ENCODE assay signal across 9 cellular contexts in genomic region chr17:3002538-3003301, GRCh38.
DNase-seq lines count a peak whose midpoint lies in the region; ATAC-seq, FAIRE-seq and TF ChIP-seq lines count a peak whose summit lies in the region.
"Had no signal": no experiment of that assay in that cellular context is flagged by ENCODE, and none has a peak within 500 bp of the region (broad histone marks: within the 10 kb centered on the region; RNA-seq: fewer than 3 reads in every experiment).

No MANE protein-coding gene starts in this region.

- DNase-seq in GM12891 (ENCODE audit: insufficient read length, low spot score) (peak; percentile 70), coronary artery (ENCODE audit: low spot score) (no peak), superior temporal gyrus (ENCODE audit: extremely low spot score) (peak; percentile 16), AG08396 (ENCODE audit: low spot score) (no peak), HAP-1 (ENCODE audit: low spot score in 2 of 2) (no peak)
- DNase-seq in activated CD4-positive, alpha-beta memory T cell treated with anti-CD3 and anti-CD28 coated beads for 36 hours, result no peak

- no peaks in the 10 kb centered on the region for H3K4me1 ChIP-seq in HAP-1

- POLR2A ChIA-PET in activated CD4-positive, alpha-beta memory T cell treated with anti-CD3 and anti-CD28 coated beads for 36 hours (lab: Charles Lee), result no interaction called here

- no peaks in the 10 kb centered on the region for H3K9me3 Mint-ChIP-seq in activated CD4-positive, alpha-beta memory T cell treated with anti-CD3 and anti-CD28 coated beads for 36 hours

- no peak for TF ChIP-seq CTCF in coronary artery (IDR thresholded peaks at IDR 0.05)

- H3K9me3 ChIP-seq in HAP-1, result no peaks in the 10 kb centered on the region

- intact Hi-C loops in activated CD4-positive, alpha-beta memory T cell treated with anti-CD3 and anti-CD28 coated beads for 36 hours (cut with micrococcal nuclease), result no loop called here

- peak overlapping the region; percentile 86 to 88 for H3K27ac ChIP-seq in coronary artery
- H3K27ac ChIP-seq: KMS-11 had no signal

- peak; percentile 64 for ATAC-seq in GM21390 (IDR thresholded peaks at IDR 0.05; ENCODE audit: unreplicated experiment)
- peak; percentile 73 for ATAC-seq in HG03571 (IDR thresholded peaks at IDR 0.05; ENCODE audit: unreplicated experiment)

- H3K36me3 ChIP-seq in HAP-1 (replicated peaks), result no peaks in the 10 kb centered on the region

- peaks cover 7% of the 10 kb centered on the region for H3K36me3 Mint-ChIP-seq in activated CD4-positive, alpha-beta memory T cell treated with anti-CD3 and anti-CD28 coated beads for 36 hours

- no peak overlapping the region for H3K4me3 ChIP-seq in coronary artery
- H3K4me3 ChIP-seq in HAP-1, result no peak overlapping the region

- no peak for TF ChIP-seq POLR2A in GM12891 (IDR thresholded peaks at IDR 0.05; ENCODE audit: low read depth, low read length)

- no peaks in the 10 kb centered on the region for H3K27me3 Mint-ChIP-seq in activated CD4-positive, alpha-beta memory T cell treated with anti-CD3 and anti-CD28 coated beads for 36 hours

- H3K4me1 Mint-ChIP-seq in activated CD4-positive, alpha-beta memory T cell treated with anti-CD3 and anti-CD28 coated beads for 36 hours (ENCODE audit: low read depth), result peaks cover 10% of the 10 kb centered on the region

- CTCF ChIA-PET in activated CD4-positive, alpha-beta memory T cell treated with anti-CD3 and anti-CD28 coated beads for 36 hours (lab: Charles Lee), result interaction anchor here (1.0 to 1.8 kb wide), 2 partner anchors 71 to 216 kb away, joined by 4 to 5 read pairs; no protein-coding TSS in a partner anchor

- H3K4me3 Mint-ChIP-seq in activated CD4-positive, alpha-beta memory T cell treated with anti-CD3 and anti-CD28 coated beads for 36 hours, result no peak overlapping the region

- no peak overlapping the region for H3K27ac Mint-ChIP-seq in activated CD4-positive, alpha-beta memory T cell treated with anti-CD3 and anti-CD28 coated beads for 36 hours

- no peaks in the 10 kb centered on the region for H3K27me3 ChIP-seq in HAP-1 (ENCODE audit: low read depth)

- peak; percentile 90 for FAIRE-seq in GM12891 (lab: Jason Lieb, UNC)

- in situ Hi-C loops in HAP-1 (cut with MboI; ENCODE audit: low sequenced_read_pairs), result loop anchor here (25.0 kb wide), 1 partner anchor 615 kb away; no protein-coding TSS in a partner anchor

TF ChIP-seq in GM12891, 5 proteins besides CTCF, POLR2A, EP300 and RAD21:
- TF ChIP-seq POU2F2 (IDR thresholded peaks at IDR 0.05; ENCODE audit: low read depth, low read length), result 0 out of 2 replicates have a peak, but pooled peaks have one; percentile 46
- TF ChIP-seq POLR2AphosphoS5 (IDR thresholded peaks at IDR 0.05; ENCODE audit: low read depth, low read length), result no peak
- TF ChIP-seq TAF1 (IDR thresholded peaks at IDR 0.05; ENCODE audit: low read depth, low read length), result no peak
- no peak for TF ChIP-seq PAX5 (IDR thresholded peaks at IDR 0.05; ENCODE audit: insufficient read depth, low read length, severe bottlenecking)
- peak; percentile 91 for TF ChIP-seq SPI1 (IDR thresholded peaks at IDR 0.05; ENCODE audit: low read depth, low read length)

Comparison
In these comparisons a context has a peak if more than half of its experiments do, and no peak if none do; other contexts are left out.
1. DNase-seq: peak in GM12891 (single experiment) and superior temporal gyrus (single experiment); none in coronary artery (single experiment), activated CD4-positive, alpha-beta memory T cell treated with anti-CD3 and anti-CD28 coated beads for 36 hours (single experiment), AG08396 (single experiment) and HAP-1 (0 of 2).